35 cellular contexts compared by ENCODE assay signal in genomic region chr13:114208134-114208533, GRCh38. TPM values are rescaled to one million over a fixed set of nuclear protein-coding genes. Genes with fewer than 3 reads are reported as not detected.
"Had no signal": no experiment of that assay in that cellular context is flagged by ENCODE, and none has a peak within 500 bp of the region (broad histone marks: within the 10 kb centered on the region; RNA-seq: fewer than 3 reads in every experiment).

No MANE protein-coding gene starts in this region.

- H3K9me3 ChIP-seq: colonic mucosa, gastrocnemius medialis, left lung, lower lobe of right lung, mucosa of descending colon had no signal

- FAIRE-seq: endometrium, islet of Langerhans, keratinocyte had no signal

- H3K9me3 Mint-ChIP-seq: dendritic cell treated with granulocyte-macrophage colony-stimulating factor and Interleukin-4, amounts not matched to agents 40 ng/mL and 50 ng/mL, for 4 days; effector memory CD8-positive, alpha-beta T cell had no signal

- H3K27me3 ChIP-seq: colonic mucosa had no signal

- H3K27ac Mint-ChIP-seq: dendritic cell treated with granulocyte-macrophage colony-stimulating factor and Interleukin-4, amounts not matched to agents 40 ng/mL and 50 ng/mL, for 4 days; effector memory CD8-positive, alpha-beta T cell; endodermal cell; mesothelial cell of epicardium had no signal

- H3K4me1 ChIP-seq: colonic mucosa, esophagus squamous epithelium, gastrocnemius medialis, heart right ventricle, left lung, lower lobe of right lung had no signal

- DNase-seq: colonic mucosa; cortex of kidney; effector CD8-positive, alpha-beta T cell; effector memory CD8-positive, alpha-beta T cell; endodermal cell; erythroblast; esophagus squamous epithelium; foreskin fibroblast; foreskin melanocyte; gastrocnemius medialis; glutamatergic neuron; head of caudate nucleus; heart right ventricle; hippocampal formation; left cardiac atrium; left lung; left ventricle myocardium superior; lower lobe of right lung; mesenchymal stem cell; mucosa of descending colon; naive B cell had no signal

- ATAC-seq: effector memory CD8-positive, alpha-beta T cell; esophagus mucosa; gastrocnemius medialis; heart right ventricle; left cardiac atrium; left lung; left ventricle myocardium superior; lower lobe of right lung; mucosa of descending colon had no signal

- H3K36me3 ChIP-seq: colonic mucosa, esophagus squamous epithelium, gastrocnemius medialis, heart right ventricle, left lung, lower lobe of right lung had no signal

- H3K36me3 Mint-ChIP-seq: mesothelial cell of epicardium, naive B cell had no signal

- H3K4me3 Mint-ChIP-seq: dendritic cell treated with granulocyte-macrophage colony-stimulating factor and Interleukin-4, amounts not matched to agents 40 ng/mL and 50 ng/mL, for 4 days; effector memory CD8-positive, alpha-beta T cell; endodermal cell; mesothelial cell of epicardium; naive B cell had no signal

- H3K27ac ChIP-seq: colonic mucosa, epithelial cell of prostate, esophagus squamous epithelium, gastrocnemius medialis, heart right ventricle, left lung, lower lobe of right lung had no signal

- H3K4me1 Mint-ChIP-seq: mesothelial cell of epicardium, naive B cell had no signal

- H3K4me3 ChIP-seq: colonic mucosa, esophagus squamous epithelium, gastrocnemius medialis, heart right ventricle, left lung, lower lobe of right lung, mucosa of descending colon had no signal

RNA-seq across cellular contexts. Expression of gene CFAP97D2, which starts 29.1 kb away (rescaled TPM):
- total RNA-seq: colonic mucosa, dermis microvascular lymphatic vessel endothelial cell, endodermal cell, esophagus mucosa, esophagus squamous epithelium, gastrocnemius medialis, glomerular endothelial cell, heart right ventricle, kidney epithelial cell, left cardiac atrium, left ventricle myocardium superior, lower leg skin, lung microvascular endothelial cell, mesenteric fat pad, mesothelial cell of epicardium, mucosa of descending colon, myocyte had no signal
- polyA plus RNA-seq: heart right ventricle, keratinocyte had no signal
